Comparison of ENCODE assay signal across 16 cellular contexts in the genomic region with DNA sequence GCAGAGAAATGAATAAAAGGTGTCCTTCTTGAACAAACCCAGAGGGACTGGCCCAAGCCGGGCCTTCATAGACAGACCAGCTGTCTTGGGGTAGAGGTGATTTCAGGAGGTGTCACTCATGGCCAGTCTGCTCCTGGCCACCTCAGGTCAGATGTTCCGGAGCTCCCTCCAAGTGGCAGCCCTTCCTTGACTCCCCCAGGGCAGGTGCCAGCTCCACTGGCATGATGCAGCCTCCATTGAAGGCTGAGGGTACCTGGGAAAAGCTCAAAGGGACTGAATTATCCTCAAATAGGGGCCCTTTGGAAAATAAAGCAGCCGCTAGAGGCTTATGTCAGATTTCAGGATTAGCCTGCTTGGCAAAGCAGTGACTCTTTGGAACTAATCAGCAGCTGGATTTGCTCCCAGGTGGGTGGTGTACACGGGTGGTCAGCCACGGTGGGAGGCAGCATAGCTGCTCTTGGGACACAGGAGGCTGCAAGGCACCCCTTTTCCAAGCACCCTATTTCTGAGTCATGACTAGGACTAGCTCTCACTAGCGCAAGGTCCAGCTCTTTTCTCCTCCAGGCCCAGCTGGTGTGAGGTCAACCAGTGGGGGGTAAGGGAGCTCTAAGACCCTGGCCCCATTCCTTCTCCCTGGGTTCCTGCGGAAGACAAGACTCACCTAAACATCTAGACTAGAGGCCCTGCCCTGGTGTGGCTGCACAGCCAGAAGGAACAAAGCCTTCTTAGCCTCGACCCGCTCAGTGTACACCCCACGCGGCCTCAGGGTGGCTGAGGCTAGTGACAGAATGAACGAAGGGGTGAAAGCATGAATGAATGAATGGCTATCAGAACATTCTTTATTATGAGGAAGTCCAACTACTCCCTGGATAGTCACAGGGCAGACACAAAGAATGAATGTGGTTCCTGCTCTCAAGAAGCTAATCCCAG. TPM values are rescaled to one million over a fixed set of nuclear protein-coding genes. Genes with fewer than 3 reads are reported as not detected.
DNase-seq lines count a peak whose midpoint lies in the region; ATAC-seq and TF ChIP-seq lines count a peak whose summit lies in the region.
"Had no signal": no experiment of that assay in that cellular context is flagged by ENCODE, and none has a peak within 500 bp of the region (broad histone marks: within the 10 kb centered on the region; RNA-seq: fewer than 3 reads in every experiment).

No MANE protein-coding gene starts in this region.

- POLR2A ChIA-PET in activated CD4-positive, alpha-beta T cell treated with anti-CD3 and anti-CD28 coated beads for 36 hours (lab: Charles Lee): no interaction called here

- H4K20me1 ChIP-seq in BLaER1 treated with 17β-estradiol and CSF1 and Interleukin-3, amounts not matched to agents 10 nM and 100 nM: peaks cover 6 to 79% (median 29%) of the 10 kb centered on the region in 11 experiments; a peak in 19 of 22 replicates

- H3K4me1 ChIP-seq in BLaER1 treated with 17β-estradiol and CSF1 and Interleukin-3, amounts not matched to agents 10 nM and 100 nM: peaks cover 32 to 88% (median 59%) of the 10 kb centered on the region in 10 experiments
- H3K4me1 ChIP-seq in ascending aorta (peaks cover 31 to 40% of the 10 kb centered on the region in 2 donors), right cardiac atrium (ENCODE audit: control insufficient read depth, insufficient read depth, low read length) (peaks cover 42% of the 10 kb centered on the region), gastrocnemius medialis (peaks cover 57 to 80% of the 10 kb centered on the region in 2 donors)

- peak overlapping the region in 6 of 11 experiments; percentile 50 to 76 (median 65); a peak in 9 of 22 replicates for H3K4me2 ChIP-seq in BLaER1 treated with 17β-estradiol and CSF1 and Interleukin-3, amounts not matched to agents 10 nM and 100 nM

- TF ChIP-seq CTCF in ascending aorta (IDR thresholded peaks at IDR 0.05) (no peak), gastrocnemius medialis (IDR thresholded peaks at IDR 0.05 in 4 of 5, conservative IDR thresholded peaks at IDR 0.05 in 1 of 5) (no peak)

- intact Hi-C loops in ascending aorta (cut with DNase I) (no loop called here), right cardiac atrium (cut with DNase I) (loop anchor here in 1 of 4 donors (10.0 kb wide), 2 partner anchors 47 to 107 kb away; no protein-coding TSS in a partner anchor), gastrocnemius medialis (cut with DNase I; ENCODE audit: low total_unique reads) (no loop called here)
- intact Hi-C loops in activated CD4-positive, alpha-beta T cell treated with anti-CD3 and anti-CD28 coated beads for 36 hours (cut with DNase I, micrococcal nuclease): no loop called here

- no peak overlapping the region for H3K27ac ChIP-seq in BLaER1 treated with 17β-estradiol and CSF1 and Interleukin-3, amounts not matched to agents 10 nM and 100 nM
- H3K27ac ChIP-seq in ascending aorta (peak overlapping the region; percentile 97 to 98), right cardiac atrium (ENCODE audit: low read length) (no peak overlapping the region), gastrocnemius medialis (peak overlapping the region; percentile 87 to 95 (median 94))

- no peak overlapping the region for H3K4me3 ChIP-seq in BLaER1 treated with 17β-estradiol and CSF1 and Interleukin-3, amounts not matched to agents 10 nM and 100 nM
- H3K4me3 ChIP-seq in ascending aorta: no peak overlapping the region
- H3K4me3 ChIP-seq in right cardiac atrium (ENCODE audit: low read length): no peak overlapping the region
- no peak overlapping the region for H3K4me3 ChIP-seq in gastrocnemius medialis

- no peaks in the 10 kb centered on the region for H3K9me3 Mint-ChIP-seq in activated CD4-positive, alpha-beta T cell treated with anti-CD3 and anti-CD28 coated beads for 36 hours (ENCODE audit: low read depth)
- H3K9me3 Mint-ChIP-seq: activated naive CD8-positive, alpha-beta T cell treated with anti-CD3 and anti-CD28 coated beads for 36 hours had no signal

- no peak for TF ChIP-seq POLR2A in gastrocnemius medialis (IDR thresholded peaks at IDR 0.05)

- peaks cover 5% of the 10 kb centered on the region for H3K36me3 Mint-ChIP-seq in activated CD4-positive, alpha-beta T cell treated with anti-CD3 and anti-CD28 coated beads for 36 hours (ENCODE audit: low read depth)

- no peak overlapping the region for H3K27ac Mint-ChIP-seq in activated CD4-positive, alpha-beta T cell treated with anti-CD3 and anti-CD28 coated beads for 36 hours
- H3K27ac Mint-ChIP-seq: activated naive CD8-positive, alpha-beta T cell treated with anti-CD3 and anti-CD28 coated beads for 36 hours had no signal

- peaks cover 0 to 12% (median 0%) of the 10 kb centered on the region in 11 experiments; a peak in 3 of 22 replicates for H3K27me3 ChIP-seq in BLaER1 treated with 17β-estradiol and CSF1 and Interleukin-3, amounts not matched to agents 10 nM and 100 nM
- no peaks in the 10 kb centered on the region for H3K27me3 ChIP-seq in ascending aorta
- no peaks in the 10 kb centered on the region for H3K27me3 ChIP-seq in right cardiac atrium (ENCODE audit: control insufficient read depth, insufficient read depth)
- H3K27me3 ChIP-seq in gastrocnemius medialis: no peaks in the 10 kb centered on the region

- H3K4me3 Mint-ChIP-seq in activated CD4-positive, alpha-beta T cell treated with anti-CD3 and anti-CD28 coated beads for 36 hours: no peak overlapping the region
- H3K4me3 Mint-ChIP-seq: activated naive CD8-positive, alpha-beta T cell treated with anti-CD3 and anti-CD28 coated beads for 36 hours had no signal

- no peaks in the 10 kb centered on the region for H3K4me1 Mint-ChIP-seq in activated CD4-positive, alpha-beta T cell treated with anti-CD3 and anti-CD28 coated beads for 36 hours
- H3K4me1 Mint-ChIP-seq: activated naive CD8-positive, alpha-beta T cell treated with anti-CD3 and anti-CD28 coated beads for 36 hours had no signal

- WGBS in right cardiac atrium: 83% methylated on average over 12 of the region's 12 CpGs

- H3K9ac ChIP-seq in BLaER1 treated with 17β-estradiol and CSF1 and Interleukin-3, amounts not matched to agents 10 nM and 100 nM: peak overlapping the region in 2 of 11 experiments; percentile 14 to 28; a peak in 1 of 22 replicates

- no peak for ATAC-seq in right cardiac atrium
- ATAC-seq in gastrocnemius medialis: no peak
- no peak for ATAC-seq in HG03135 (IDR thresholded peaks at IDR 0.05; ENCODE audit: unreplicated experiment)
- no peak for ATAC-seq in activated CD4-positive, alpha-beta T cell treated with anti-CD3 and anti-CD28 coated beads for 36 hours
- ATAC-seq: activated CD4-positive, CD25-positive, alpha-beta regulatory T cell treated with anti-CD3 and anti-CD28 coated beads, Interleukin-2, amount 50 U/mL, for 24 hours had no signal

- H3K36me3 ChIP-seq in BLaER1 treated with 17β-estradiol and CSF1 and Interleukin-3, amounts not matched to agents 10 nM and 100 nM: peaks cover 0 to 78% (median 17%) of the 10 kb centered on the region in 11 experiments; a peak in 15 of 22 replicates
- H3K36me3 ChIP-seq in ascending aorta (peaks cover 43 to 56% of the 10 kb centered on the region in 2 donors), gastrocnemius medialis (peaks cover 0 to 22% of the 10 kb centered on the region in 2 donors)

- DNase-seq in ascending aorta (ENCODE audit: low spot score in 2 of 2) (peak; percentile 2 to 63), right cardiac atrium (peak in 2 of 3 donors; percentile 32 to 37), gastrocnemius medialis (peak in 1 of 2 donors; percentile 14), pons (ENCODE audit: low spot score) (no peak), SW480 (ENCODE audit: low spot score) (no peak)
- DNase-seq in activated CD4-positive, alpha-beta T cell treated with anti-CD3 and anti-CD28 coated beads for 36 hours: no peak
- DNase-seq: activated naive CD8-positive, alpha-beta T cell treated with anti-CD3 and anti-CD28 coated beads for 36 hours; midbrain; NCI-H2029 treated with DMSO at 0.1 percent for 48 hours; NCI-H748 treated with DMSO at 0.1 percent for 48 hours; occipital lobe; stimulated activated CD4-positive, alpha-beta T cell treated with anti-CD3 and anti-CD28 coated beads, Interleukin-15, amount 100 ng/mL, for 24 hours; T-helper 2 cell had no signal

- in situ Hi-C loops in gastrocnemius medialis (cut with MboI; ENCODE audit: low sequenced_read_pairs in 4 of 4): no loop called here

- H3K27me3 Mint-ChIP-seq in activated CD4-positive, alpha-beta T cell treated with anti-CD3 and anti-CD28 coated beads for 36 hours: no peaks in the 10 kb centered on the region
- H3K27me3 Mint-ChIP-seq: activated naive CD8-positive, alpha-beta T cell treated with anti-CD3 and anti-CD28 coated beads for 36 hours had no signal

- H3K9me3 ChIP-seq in BLaER1 treated with 17β-estradiol and CSF1 and Interleukin-3, amounts not matched to agents 10 nM and 100 nM (replicated peaks in 1 of 11): no peaks in the 10 kb centered on the region
- no peaks in the 10 kb centered on the region for H3K9me3 ChIP-seq in ascending aorta
- H3K9me3 ChIP-seq in right cardiac atrium (ENCODE audit: control insufficient read depth, low read length): no peaks in the 10 kb centered on the region
- no peaks in the 10 kb centered on the region for H3K9me3 ChIP-seq in gastrocnemius medialis

- CTCF ChIA-PET in activated CD4-positive, alpha-beta T cell treated with anti-CD3 and anti-CD28 coated beads for 36 hours (lab: Charles Lee): interaction anchor here (0.7 kb wide), 1 partner anchor 35 kb away, joined by 5 read pairs; no protein-coding TSS in a partner anchor

RNA-seq across cellular contexts. Expression of gene HS1BP3, which starts 29.3 kb away (rescaled TPM):
- total RNA-seq in ascending aorta (40.0 TPM), right cardiac atrium (10 to 100 TPM; 21.8 to 26.4 (median 25.3) TPM), gastrocnemius medialis (10 to 100 TPM; 16.6 to 26.9 (median 19.4) TPM)
- polyA plus RNA-seq in right cardiac atrium: 29.8 TPM
- 1 to 10 TPM; 6.2 to 7.1 TPM for total RNA-seq in activated CD4-positive, alpha-beta T cell treated with anti-CD3 and anti-CD28 coated beads for 36 hours

RNA-seq across cellular contexts. Expression of gene GDF7, which starts 45.3 kb away (rescaled TPM):
- total RNA-seq in ascending aorta (11.6 TPM), right cardiac atrium (under 1 TPM; 0.26 to 0.79 (median 0.60) TPM), gastrocnemius medialis (under 1 TPM in 3 of 4 donors, not detected in 1; 0.02 to 0.10 (median 0.07) TPM)
- 0.25 TPM for polyA plus RNA-seq in right cardiac atrium
- under 1 TPM in 1 of 2 experiments, not detected in 1; 0.02 TPM for total RNA-seq in activated CD4-positive, alpha-beta T cell treated with anti-CD3 and anti-CD28 coated beads for 36 hours
- total RNA-seq: activated naive CD8-positive, alpha-beta T cell treated with anti-CD3 and anti-CD28 coated beads for 36 hours had no signal

Comparison
In these comparisons a context has a peak if more than half of its experiments do, and no peak if none do; other contexts are left out.
1. H3K27ac ChIP-seq: peak in ascending aorta (2 of 2) and gastrocnemius medialis (4 of 4); none in BLaER1 treated with 17β-estradiol and CSF1 and Interleukin-3, amounts not matched to agents 10 nM and 100 nM (0 of 11) and right cardiac atrium (single experiment).
2. DNase-seq: peak in ascending aorta (2 of 2) and right cardiac atrium (2 of 3); none in pons (single experiment), SW480 (single experiment) and activated CD4-positive, alpha-beta T cell treated with anti-CD3 and anti-CD28 coated beads for 36 hours (single experiment).